In genomic region chrX:46757593-46757992, GRCh38 we compare ENCODE assay signal across 11 cellular contexts. TPM values are rescaled to one million over a fixed set of nuclear protein-coding genes. Genes with fewer than 3 reads are reported as not detected.
DNase-seq lines count a peak whose midpoint lies in the region; ATAC-seq and TF ChIP-seq lines count a peak whose summit lies in the region.
"Had no signal": no experiment of that assay in that cellular context is flagged by ENCODE, and none has a peak within 500 bp of the region (broad histone marks: within the 10 kb centered on the region; RNA-seq: fewer than 3 reads in every experiment).

No MANE protein-coding gene starts in this region.

- H2BK12ac ChIP-seq in H9 (ENCODE audit: insufficient read length, low read depth, low read length), result no peak overlapping the region

- no peak overlapping the region for H3K14ac ChIP-seq in H9 (ENCODE audit: insufficient read depth, low read length)

- H2BK20ac ChIP-seq in H9 (ENCODE audit: low read depth, low read length, poor library complexity, severe bottlenecking), result no peak overlapping the region

- no peak overlapping the region for H3K18ac ChIP-seq in H9 (ENCODE audit: insufficient read length, low read depth, low read length)

- peaks cover 17% of the 10 kb centered on the region for H3K4me1 ChIP-seq in ACC112 (ENCODE audit: control insufficient read depth, insufficient read depth, low read length, unreplicated experiment)
- peaks cover 5% of the 10 kb centered on the region; the same call in 1 of the 2 replicates for H3K4me1 ChIP-seq in H9 (ENCODE audit: insufficient read depth, low read length)

- H3K27ac ChIP-seq in ACC112 (ENCODE audit: low read depth, low read length), result no peak overlapping the region; the same call in 1 of the 2 replicates
- no peak overlapping the region for H3K27ac ChIP-seq in H9 (ENCODE audit: insufficient read length, low read depth, low read length)
- H3K27ac ChIP-seq: heart right ventricle had no signal

- H2AFZ ChIP-seq in ACC112 (ENCODE audit: low read length, unreplicated experiment) (peak overlapping the region; percentile 23), H9 (ENCODE audit: low read length) (no peak overlapping the region)

- H3K9me3 ChIP-seq in H9 (ENCODE audit: control insufficient read depth, low read depth, low read length), result peaks cover 16% of the 10 kb centered on the region

- H3K9ac ChIP-seq in H9 (ENCODE audit: extremely low read depth, insufficient read length, low read length), result peak overlapping the region; percentile 27

- H3K79me2 ChIP-seq in ACC112 (ENCODE audit: control insufficient read depth, insufficient read depth, low read length, unreplicated experiment) (peaks cover 48% of the 10 kb centered on the region), H9 (ENCODE audit: insufficient read depth, low read length) (peaks cover 4% of the 10 kb centered on the region; the same call in 1 of the 2 replicates)

- peaks cover 10% of the 10 kb centered on the region for H3K27me3 Mint-ChIP-seq in H9 (ENCODE audit: low read depth)
- H3K27me3 Mint-ChIP-seq in activated naive CD8-positive, alpha-beta T cell treated with anti-CD3 and anti-CD28 coated beads for 36 hours, result peaks cover 7% of the 10 kb centered on the region

- H4K91ac ChIP-seq in H9 (ENCODE audit: insufficient read length, low read depth, low read length), result no peak overlapping the region

- no peaks in the 10 kb centered on the region for H3K79me1 ChIP-seq in H9 (ENCODE audit: insufficient read depth, low read depth, low read length, poor library complexity, severe bottlenecking)

- H3K36me3 Mint-ChIP-seq in H9 (ENCODE audit: insufficient read depth in 1 of 3, low read depth in 3 of 3), result peaks cover 4 to 9% (median 7%) of the 10 kb centered on the region in 3 experiments; a peak in 4 of 7 replicates
- H3K36me3 Mint-ChIP-seq in activated naive CD8-positive, alpha-beta T cell treated with anti-CD3 and anti-CD28 coated beads for 36 hours, result peaks cover 3% of the 10 kb centered on the region

- peaks cover 73 to 77% of the 10 kb centered on the region in 2 experiments for H3K9me3 Mint-ChIP-seq in H9
- no peaks in the 10 kb centered on the region for H3K9me3 Mint-ChIP-seq in activated naive CD8-positive, alpha-beta T cell treated with anti-CD3 and anti-CD28 coated beads for 36 hours

- no peak overlapping the region for H2BK120ac ChIP-seq in H9 (ENCODE audit: low read depth, low read length, poor library complexity, severe bottlenecking)

- no peak overlapping the region for H2BK15ac ChIP-seq in H9 (ENCODE audit: low read depth, low read length)

- no peak overlapping the region for H2BK5ac ChIP-seq in H9 (ENCODE audit: insufficient read length, low read length)

- ATAC-seq in HG03097 (IDR thresholded peaks at IDR 0.05; ENCODE audit: low FRiP score, unreplicated experiment), result no peak
- ATAC-seq in HG02798 (IDR thresholded peaks at IDR 0.05; ENCODE audit: poor library complexity, unreplicated experiment), result no peak

- no peaks in the 10 kb centered on the region for H3K36me3 ChIP-seq in ACC112 (ENCODE audit: insufficient read depth, low read length)
- H3K36me3 ChIP-seq in kidney epithelial cell (ENCODE audit: control insufficient read depth, insufficient read depth, low read length), result no peaks in the 10 kb centered on the region
- H3K36me3 ChIP-seq: heart right ventricle had no signal

- no peak overlapping the region for H4K5ac ChIP-seq in H9 (ENCODE audit: insufficient read length, low read depth, low read length)

- peak overlapping the region; percentile 92 for H3K4me3 ChIP-seq in ACC112 (ENCODE audit: low read depth, low read length)
- peak overlapping the region; percentile 67 for H3K4me3 ChIP-seq in kidney epithelial cell (ENCODE audit: low read depth, low read length)

- DNase-seq in H9, result no peak
- DNase-seq in activated naive CD8-positive, alpha-beta T cell treated with anti-CD3 and anti-CD28 coated beads for 36 hours, result no peak
- no peak for DNase-seq in kidney epithelial cell (ENCODE audit: low read depth)
- no peak for DNase-seq in NCI-H1436 treated with DMSO at 0.1 percent for 48 hours (lab: John Stamatoyannopoulos, UW)
- no peak for DNase-seq in germinal center (ENCODE audit: low spot score)
- DNase-seq: DND-41, heart right ventricle, NCI-H2227 treated with DMSO at 0.1 percent for 48 hours had no signal

- H3K23ac ChIP-seq in H9 (ENCODE audit: insufficient read length, low read depth, low read length), result no peak overlapping the region

- H3K56ac ChIP-seq in H9 (ENCODE audit: insufficient read length, low read depth, low read length), result no peak overlapping the region

- peak overlapping the region; percentile 78 to 90 for H3K4me3 Mint-ChIP-seq in H9
- peak overlapping the region; percentile 93 for H3K4me3 Mint-ChIP-seq in activated naive CD8-positive, alpha-beta T cell treated with anti-CD3 and anti-CD28 coated beads for 36 hours

- no peak overlapping the region for H2AK5ac ChIP-seq in H9 (ENCODE audit: insufficient read length, low read length)

- no peak overlapping the region for H4K8ac ChIP-seq in H9 (replicated peaks; ENCODE audit: insufficient read length, low read depth, low read length)

- peak overlapping the region; percentile 85 for H3K4me2 ChIP-seq in H9 (ENCODE audit: insufficient read depth, insufficient read length, low read length)

- TF ChIP-seq CTCF in H9 (conservative IDR thresholded peaks at IDR 0.05) (no peak), kidney epithelial cell (IDR thresholded peaks at IDR 0.05; ENCODE audit: insufficient read depth, low read length, poor library complexity, severe bottlenecking) (no peak)

- H4K20me1 ChIP-seq in H9 (ENCODE audit: control insufficient read depth, insufficient read depth, insufficient read length), result no peaks in the 10 kb centered on the region

- H3T11ph ChIP-seq in H9 (ENCODE audit: low read length), result no peak overlapping the region

- no CpG with 5 or more reads among the region's 8 CpGs for WGBS in H9 (ENCODE audit: extremely low coverage, insufficient read length, low lambda C conversion rate)

- H3K4me1 Mint-ChIP-seq in H9, result peaks cover 33 to 35% of the 10 kb centered on the region in 2 experiments
- peaks cover 15% of the 10 kb centered on the region for H3K4me1 Mint-ChIP-seq in activated naive CD8-positive, alpha-beta T cell treated with anti-CD3 and anti-CD28 coated beads for 36 hours

- H3K4ac ChIP-seq in H9 (ENCODE audit: low read depth, low read length), result no peak overlapping the region

- H3K23me2 ChIP-seq in H9 (ENCODE audit: insufficient read length, low read depth, low read length, poor library complexity, severe bottlenecking), result peaks cover 12% of the 10 kb centered on the region

- no peaks in the 10 kb centered on the region for H3K27me3 ChIP-seq in ACC112 (ENCODE audit: insufficient read depth, low read length)
- no peaks in the 10 kb centered on the region for H3K27me3 ChIP-seq in H9 (ENCODE audit: insufficient read depth, low read length)
- no peaks in the 10 kb centered on the region for H3K27me3 ChIP-seq in kidney epithelial cell (ENCODE audit: control insufficient read depth, insufficient read depth, low read length)

- H3K27ac Mint-ChIP-seq in H9, result no peak overlapping the region
- no peak overlapping the region for H3K27ac Mint-ChIP-seq in activated naive CD8-positive, alpha-beta T cell treated with anti-CD3 and anti-CD28 coated beads for 36 hours

RNA-seq across cellular contexts. Expression of gene SLC9A7, which starts 1.3 kb away (rescaled TPM):
- total RNA-seq in H9 (2021), result 5.6 and 5.9 TPM in 2 replicates
- total RNA-seq in activated naive CD8-positive, alpha-beta T cell treated with anti-CD3 and anti-CD28 coated beads for 36 hours, result 10 to 100 TPM; 11.5 to 12.4 TPM
- total RNA-seq in kidney epithelial cell, result 9.8 and 12.3 TPM in 2 replicates
